In the genomic region with DNA sequence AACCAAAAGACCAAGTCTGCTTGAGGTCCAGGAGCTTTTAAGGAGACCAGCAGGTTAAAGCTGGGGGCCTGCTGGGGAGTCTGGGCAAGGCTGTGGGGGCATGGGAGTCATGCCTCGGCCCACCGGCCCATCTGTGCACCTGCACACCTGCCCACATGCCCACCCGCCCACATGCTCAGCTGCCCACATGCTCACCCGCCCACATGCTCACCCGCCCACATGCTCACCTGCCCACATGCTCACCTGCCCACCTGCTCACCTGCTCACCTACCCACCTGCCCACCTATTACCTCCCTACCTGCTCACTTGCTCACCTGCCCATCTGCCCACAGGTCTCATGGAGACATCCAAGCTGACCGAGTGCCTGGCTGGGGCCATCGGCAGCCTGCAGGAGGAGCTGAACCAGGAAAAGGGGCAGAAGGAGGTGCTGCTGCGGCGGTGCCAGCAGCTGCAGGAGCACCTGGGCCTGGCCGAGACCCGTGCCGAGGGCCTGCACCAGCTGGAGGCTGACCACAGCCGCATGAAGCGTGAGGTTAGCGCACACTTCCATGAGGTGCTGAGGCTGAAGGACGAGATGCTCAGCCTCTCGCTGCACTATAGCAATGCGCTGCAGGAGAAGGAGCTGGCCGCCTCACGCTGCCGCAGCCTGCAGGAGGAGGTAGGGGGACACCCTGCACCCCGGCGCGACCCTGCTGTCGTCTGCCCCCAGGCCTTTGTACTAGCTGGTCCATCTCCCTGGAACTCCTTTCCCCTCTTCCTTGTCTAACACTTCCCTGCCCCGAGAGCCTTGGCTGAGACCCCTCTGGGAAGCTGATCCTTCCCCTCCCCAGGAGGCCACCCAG, we compare ENCODE assay signal across 1 cellular context.
TF ChIP-seq lines count a peak whose summit lies in the region.

No MANE protein-coding gene starts in this region.

TF ChIP-seq in H1, 55 proteins besides CTCF, POLR2A, EP300 and RAD21:
- no peak for TF ChIP-seq GTF2F1 (IDR thresholded peaks at IDR 0.05; ENCODE audit: borderline replicate concordance, low read depth, low read length)
- no peak for TF ChIP-seq CHD7 (IDR thresholded peaks at IDR 0.05; ENCODE audit: insufficient replicate concordance, low read length)
- TF ChIP-seq CHD1 (IDR thresholded peaks at IDR 0.05; ENCODE audit: low read depth, low read length), result no peak
- no peak for TF ChIP-seq SP2 (IDR thresholded peaks at IDR 0.05; ENCODE audit: low read length)
- no peak for TF ChIP-seq CEBPB (IDR thresholded peaks at IDR 0.05; ENCODE audit: low read depth, low read length)
- TF ChIP-seq SIRT6 (IDR thresholded peaks at IDR 0.05; ENCODE audit: low read length), result no peak
- TF ChIP-seq TCF12 (IDR thresholded peaks at IDR 0.05; ENCODE audit: low read depth, low read length), result no peak
- no peak for TF ChIP-seq GABPA (IDR thresholded peaks at IDR 0.05; ENCODE audit: borderline replicate concordance, insufficient read depth, low read length)
- no peak for TF ChIP-seq SIN3A (conservative IDR thresholded peaks at IDR 0.05 in 1 of 2, IDR thresholded peaks at IDR 0.05 in 1 of 2; ENCODE audit: low read depth in 1 of 2, low read length in 2 of 2)
